Comparison of ENCODE assay signal across 1 cellular context in genomic region chr19:55651236-55651635, GRCh38.
TF ChIP-seq lines count a peak whose summit lies in the region.

No MANE protein-coding gene starts in this region.

TF ChIP-seq in GM23338, 12 proteins besides CTCF, POLR2A, EP300 and RAD21 (continued from another document):
- TF ChIP-seq EZH2 (IDR thresholded peaks at IDR 0.05; ENCODE audit: low read depth, unreplicated experiment) = no peak
- no peak for TF ChIP-seq POLR2AphosphoS5 (IDR thresholded peaks at IDR 0.05; ENCODE audit: low read depth)
- no peak for TF ChIP-seq ZNF462 (CRISPR knock-in tag; IDR thresholded peaks at IDR 0.05)
- TF ChIP-seq NANOG (IDR thresholded peaks at IDR 0.05; ENCODE audit: borderline replicate concordance) = no peak
- no peak for TF ChIP-seq JUNB (IDR thresholded peaks at IDR 0.05; ENCODE audit: unreplicated experiment)
- TF ChIP-seq ZNF331 (CRISPR knock-in tag; IDR thresholded peaks at IDR 0.05; ENCODE audit: low read depth) = no peak
- no peak for TF ChIP-seq CREB1 (CRISPR knock-in tag; IDR thresholded peaks at IDR 0.05; ENCODE audit: low read depth)
- no peak for TF ChIP-seq REST (IDR thresholded peaks at IDR 0.05; ENCODE audit: unreplicated experiment)
